27 cellular contexts compared by ENCODE assay signal in the genomic region with DNA sequence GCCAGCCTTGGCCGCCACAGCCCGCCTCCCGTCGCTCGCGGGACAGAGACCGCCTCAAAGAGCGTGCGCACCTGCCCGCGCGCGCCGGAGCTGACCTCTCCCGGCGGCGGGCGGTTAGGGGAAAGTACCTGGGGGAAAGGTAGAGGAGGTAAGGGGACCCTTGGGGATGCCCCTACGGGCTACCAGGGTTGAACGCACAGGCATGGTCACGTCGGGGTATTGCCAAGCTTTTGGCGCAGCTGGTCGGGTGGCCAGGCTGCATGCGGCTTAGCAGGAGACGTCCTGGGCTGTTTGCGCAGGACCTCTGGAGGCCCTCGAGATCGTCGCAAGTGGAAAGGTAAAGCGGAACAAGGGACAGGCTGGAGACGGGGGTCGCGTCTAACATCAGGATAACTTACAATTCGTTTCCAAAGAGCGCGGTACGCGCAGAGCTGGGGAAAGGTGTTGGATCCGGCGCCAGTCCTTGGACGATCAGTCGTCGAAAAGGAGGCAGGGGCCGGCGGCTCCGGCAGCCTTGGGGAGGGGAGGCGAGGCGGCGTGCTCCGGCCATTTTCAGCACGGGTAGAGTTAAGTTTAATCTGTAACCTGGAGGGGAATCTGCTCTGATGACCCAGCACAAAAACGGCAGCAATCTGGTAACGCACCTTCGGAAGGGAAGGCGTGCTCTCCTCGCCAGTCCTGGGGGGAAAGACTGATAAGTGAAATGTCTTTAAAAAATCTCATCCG. TPM values are rescaled to one million over a fixed set of nuclear protein-coding genes. Genes with fewer than 3 reads are reported as not detected.
DNase-seq lines count a peak whose midpoint lies in the region; ATAC-seq lines count a peak whose summit lies in the region.
"Had no signal": no experiment of that assay in that cellular context is flagged by ENCODE, and none has a peak within 500 bp of the region (broad histone marks: within the 10 kb centered on the region; RNA-seq: fewer than 3 reads in every experiment).

No MANE protein-coding gene starts in this region.

- peaks cover 49 to 64% of the 10 kb centered on the region in 2 donors for H3K27me3 Mint-ChIP-seq in stimulated activated naive B cell treated with anti-CD40 and anti-IgM and Interleukin-4, amounts not matched to agents 10 μg/mL and 1 μg/mL and 100 μg/mL, for 72 hours
- H3K27me3 Mint-ChIP-seq in activated CD8-positive, alpha-beta memory T cell treated with anti-CD3 and anti-CD28 coated beads, Interleukin-2, amount 10 ng/mL, durations not matched to agents 7 days and 5 days = peaks cover 91% of the 10 kb centered on the region

- no peak for ATAC-seq in stimulated activated naive B cell treated with anti-CD40 and anti-IgM and Interleukin-4, amounts not matched to agents 10 μg/mL and 1 μg/mL and 100 μg/mL, for 72 hours (replicated peaks)
- ATAC-seq in GM21515 (IDR thresholded peaks at IDR 0.05; ENCODE audit: unreplicated experiment) (no peak), GM21529 (IDR thresholded peaks at IDR 0.05; ENCODE audit: unreplicated experiment) (no peak)
- no peak for ATAC-seq in activated CD8-positive, alpha-beta memory T cell treated with anti-CD3 and anti-CD28 coated beads, Interleukin-2, amount 10 ng/mL, durations not matched to agents 7 days and 5 days
- ATAC-seq: activated naive CD4-positive, alpha-beta T cell treated with anti-CD3 and anti-CD28 coated beads, Interleukin-2, amount 50 U/mL, for 72 hours; lower lobe of right lung; mucosa of descending colon; natural killer cell treated with Interleukin-12 subunit alpha and Interleukin-12 subunit beta and Interleukin-15 and Interleukin-18, amount 100 ng/mL, for 72 hours; pancreas had no signal

- no peak for DNase-seq in stimulated activated naive B cell treated with anti-CD40 and anti-IgM and Interleukin-4, amounts not matched to agents 10 μg/mL and 1 μg/mL and 100 μg/mL, for 72 hours
- no peak for DNase-seq in activated CD8-positive, alpha-beta memory T cell treated with anti-CD3 and anti-CD28 coated beads, Interleukin-2, amount 10 ng/mL, durations not matched to agents 7 days and 5 days
- DNase-seq: Calu3; GM23248; hypothalamus; KBM-7; kidney glomerular epithelial cell; lower lobe of right lung; mucosa of descending colon; NCI-H1105; NCI-H2029; NCI-H226; pancreas; Peyer's patch; SHP77 treated with DMSO at 0.1 percent for 48 hours; stimulated activated CD4-positive, alpha-beta T cell treated with anti-CD3 and anti-CD28 coated beads, Interleukin-2, amount 100 ng/mL, for 24 hours; transverse colon had no signal

- CTCF ChIA-PET in activated CD8-positive, alpha-beta memory T cell treated with anti-CD3 and anti-CD28 coated beads, Interleukin-2, amount 10 ng/mL, durations not matched to agents 7 days and 5 days (lab: Charles Lee) = interaction anchor here (1.1 kb wide), 1 partner anchor 10 kb away, joined by 5 read pairs; a partner anchor contains a TSS

- H3K4me3 Mint-ChIP-seq in stimulated activated naive B cell treated with anti-CD40 and anti-IgM and Interleukin-4, amounts not matched to agents 10 μg/mL and 1 μg/mL and 100 μg/mL, for 72 hours = no peak overlapping the region
- H3K4me3 Mint-ChIP-seq in activated CD8-positive, alpha-beta memory T cell treated with anti-CD3 and anti-CD28 coated beads, Interleukin-2, amount 10 ng/mL, durations not matched to agents 7 days and 5 days = no peak overlapping the region
- H3K4me3 Mint-ChIP-seq: natural killer cell treated with Interleukin-12 subunit alpha and Interleukin-12 subunit beta and Interleukin-15 and Interleukin-18, amount 100 ng/mL, for 72 hours had no signal

- WGBS in ectodermal cell, 2 experiments = 54% methylated on average over 58 of the region's 58 CpGs

- H3K4me3 ChIP-seq in HUES6 (ENCODE audit: low read depth, low read length) (peak overlapping the region; percentile 63), ectodermal cell (ENCODE audit: insufficient read depth, low read depth, low read length) (peak overlapping the region; percentile 1), iPS-18c (ENCODE audit: insufficient read depth, low read depth, low read length) (peak overlapping the region; percentile 50)
- H3K4me3 ChIP-seq: cardiac muscle cell, coronary artery, GM23248, lower lobe of right lung, mucosa of descending colon, pancreas, Peyer's patch, transverse colon had no signal

- H3K27ac Mint-ChIP-seq in stimulated activated naive B cell treated with anti-CD40 and anti-IgM and Interleukin-4, amounts not matched to agents 10 μg/mL and 1 μg/mL and 100 μg/mL, for 72 hours = peak overlapping the region; percentile 82
- H3K27ac Mint-ChIP-seq in activated CD8-positive, alpha-beta memory T cell treated with anti-CD3 and anti-CD28 coated beads, Interleukin-2, amount 10 ng/mL, durations not matched to agents 7 days and 5 days = no peak overlapping the region
- H3K27ac Mint-ChIP-seq: activated naive CD4-positive, alpha-beta T cell treated with anti-CD3 and anti-CD28 coated beads, Interleukin-2, amount 50 U/mL, for 72 hours; natural killer cell treated with Interleukin-12 subunit alpha and Interleukin-12 subunit beta and Interleukin-15 and Interleukin-18, amount 100 ng/mL, for 72 hours had no signal

- H3K27me3 ChIP-seq in HUES6 (ENCODE audit: control insufficient read depth, insufficient read depth, low read length) (peaks cover 48% of the 10 kb centered on the region), ectodermal cell (ENCODE audit: control insufficient read depth, insufficient read depth, low read length, poor library complexity, severe bottlenecking) (peaks cover 49% of the 10 kb centered on the region)
- H3K27me3 ChIP-seq: pancreas had no signal

- H3K27ac ChIP-seq in HUES6 (ENCODE audit: low read depth, low read length) (no peak overlapping the region), ectodermal cell (ENCODE audit: insufficient read depth, low read depth, low read length, poor library complexity, severe bottlenecking) (no peak overlapping the region)
- H3K27ac ChIP-seq: C4-2B, cardiac muscle cell, coronary artery, GM23248, lower lobe of right lung, pancreas, Peyer's patch, transverse colon had no signal

- peaks cover 12 to 18% of the 10 kb centered on the region in 2 donors for H3K4me1 Mint-ChIP-seq in stimulated activated naive B cell treated with anti-CD40 and anti-IgM and Interleukin-4, amounts not matched to agents 10 μg/mL and 1 μg/mL and 100 μg/mL, for 72 hours
- H3K4me1 Mint-ChIP-seq in activated CD8-positive, alpha-beta memory T cell treated with anti-CD3 and anti-CD28 coated beads, Interleukin-2, amount 10 ng/mL, durations not matched to agents 7 days and 5 days = peaks cover 27% of the 10 kb centered on the region

- peak overlapping the region; percentile 35 for H3K9ac ChIP-seq in HUES6 (ENCODE audit: low read length)
- H3K9ac ChIP-seq: GM23248 had no signal

- H3K9me3 ChIP-seq in HUES6 (ENCODE audit: control insufficient read depth, insufficient read depth, low read depth, low read length) (no peaks in the 10 kb centered on the region), ectodermal cell (ENCODE audit: control insufficient read depth, low read length) (no peaks in the 10 kb centered on the region), iPS-18c (ENCODE audit: control insufficient read depth, insufficient read depth, low read length) (no peaks in the 10 kb centered on the region)
- H3K9me3 ChIP-seq: lower lobe of right lung, mucosa of descending colon, pancreas, Peyer's patch, transverse colon had no signal

- H3K36me3 Mint-ChIP-seq in stimulated activated naive B cell treated with anti-CD40 and anti-IgM and Interleukin-4, amounts not matched to agents 10 μg/mL and 1 μg/mL and 100 μg/mL, for 72 hours = peaks cover 3 to 17% of the 10 kb centered on the region in 2 donors
- peaks cover 15% of the 10 kb centered on the region for H3K36me3 Mint-ChIP-seq in activated CD8-positive, alpha-beta memory T cell treated with anti-CD3 and anti-CD28 coated beads, Interleukin-2, amount 10 ng/mL, durations not matched to agents 7 days and 5 days
- H3K36me3 Mint-ChIP-seq: natural killer cell treated with Interleukin-12 subunit alpha and Interleukin-12 subunit beta and Interleukin-15 and Interleukin-18, amount 100 ng/mL, for 72 hours had no signal

- H3K4me1 ChIP-seq in HUES6 (ENCODE audit: control insufficient read depth, insufficient read depth, low read length) = peaks cover 47% of the 10 kb centered on the region
- H3K4me1 ChIP-seq in ectodermal cell (ENCODE audit: control insufficient read depth, insufficient read depth, low read length) = peaks cover 3% of the 10 kb centered on the region
- H3K4me1 ChIP-seq: lower lobe of right lung, pancreas, Peyer's patch had no signal

- no peaks in the 10 kb centered on the region for H3K9me3 Mint-ChIP-seq in stimulated activated naive B cell treated with anti-CD40 and anti-IgM and Interleukin-4, amounts not matched to agents 10 μg/mL and 1 μg/mL and 100 μg/mL, for 72 hours
- no peaks in the 10 kb centered on the region for H3K9me3 Mint-ChIP-seq in activated CD8-positive, alpha-beta memory T cell treated with anti-CD3 and anti-CD28 coated beads, Interleukin-2, amount 10 ng/mL, durations not matched to agents 7 days and 5 days (ENCODE audit: low read depth)
- H3K9me3 Mint-ChIP-seq: activated naive CD4-positive, alpha-beta T cell treated with anti-CD3 and anti-CD28 coated beads, Interleukin-2, amount 50 U/mL, for 72 hours; natural killer cell treated with Interleukin-12 subunit alpha and Interleukin-12 subunit beta and Interleukin-15 and Interleukin-18, amount 100 ng/mL, for 72 hours had no signal

- peaks cover 56% of the 10 kb centered on the region for H3K36me3 ChIP-seq in HUES6 (ENCODE audit: control insufficient read depth, insufficient read depth, low read length)
- peaks cover 7% of the 10 kb centered on the region for H3K36me3 ChIP-seq in ectodermal cell (ENCODE audit: control insufficient read depth, insufficient read depth, low read length)
- H3K36me3 ChIP-seq: cardiac muscle cell, lower lobe of right lung, pancreas, Peyer's patch, transverse colon had no signal

RNA-seq across cellular contexts. Expression of a gene that starts 9.0 kb away (rescaled TPM):
- polyA plus RNA-seq in ectodermal cell (2013, experiment 1 of 4) = 6.8 TPM
- polyA plus RNA-seq in ectodermal cell (2013, experiment 2 of 4) = 10.7 TPM
- polyA plus RNA-seq in ectodermal cell (2013, experiment 3 of 4) = 6.1 TPM
- polyA plus RNA-seq in ectodermal cell (2013, experiment 4 of 4) = 7.3 TPM
- 1 to 10 TPM in 1 of 2 experiments, under 1 TPM in 1; 0.89 to 1.8 TPM for total RNA-seq in activated CD8-positive, alpha-beta memory T cell treated with anti-CD3 and anti-CD28 coated beads, Interleukin-2, amount 10 ng/mL, durations not matched to agents 7 days and 5 days

RNA-seq across cellular contexts. Expression of a gene that starts 10.8 kb away (rescaled TPM):
- 1,487 TPM for polyA plus RNA-seq in ectodermal cell (2013, experiment 1 of 4)
- polyA plus RNA-seq in ectodermal cell (2013, experiment 2 of 4) = 1,411 TPM
- 1,350 TPM for polyA plus RNA-seq in ectodermal cell (2013, experiment 3 of 4)
- 1,464 TPM for polyA plus RNA-seq in ectodermal cell (2013, experiment 4 of 4)
- 100 to 1,000 TPM; 817 to 859 TPM for total RNA-seq in activated CD8-positive, alpha-beta memory T cell treated with anti-CD3 and anti-CD28 coated beads, Interleukin-2, amount 10 ng/mL, durations not matched to agents 7 days and 5 days

Comparison
In these comparisons a context has a peak if more than half of its experiments do, and no peak if none do; other contexts are left out.
1. H3K4me3 ChIP-seq: peak in every context shown above with its lines; median percentile 63 in HUES6; 50 in iPS-18c; 1 in ectodermal cell.